ENCODE assay signal across 7 cellular contexts in genomic region chr17:56667925-56668324, GRCh38.
"Had no signal": no experiment of that assay in that cellular context is flagged by ENCODE, and none has a peak within 500 bp of the region (broad histone marks: within the 10 kb centered on the region; RNA-seq: fewer than 3 reads in every experiment).

No MANE protein-coding gene starts in this region.

- H3K4me3 ChIP-seq: K562 had no signal

- H3K27ac ChIP-seq: HL-60, KMS-11 had no signal

- H3K9ac ChIP-seq: KMS-11 had no signal

- H3K4me2 ChIP-seq: KMS-11 had no signal

- ATAC-seq: HepG2, K562 had no signal

- DNase-seq: IMR-90, KBM-7, KG1 had no signal
